Comparison of ENCODE assay signal across 17 cellular contexts in genomic region chr15:69290346-69291164, GRCh38. TPM values are rescaled to one million over a fixed set of nuclear protein-coding genes. Genes with fewer than 3 reads are reported as not detected.
DNase-seq lines count a peak whose midpoint lies in the region; TF ChIP-seq lines count a peak whose summit lies in the region.
"Had no signal": no experiment of that assay in that cellular context is flagged by ENCODE, and none has a peak within 500 bp of the region (broad histone marks: within the 10 kb centered on the region; RNA-seq: fewer than 3 reads in every experiment).

No MANE protein-coding gene starts in this region.

- H3K27ac ChIP-seq in right atrium auricular region (peak overlapping the region; percentile 21 to 23), dorsolateral prefrontal cortex (peak overlapping the region in 16 of 59 donors; percentile 9 to 69 (median 31))
- H3K27ac ChIP-seq: ascending aorta had no signal

- peak; percentile 39 for DNase-seq in NCI-H460 (ENCODE audit: extremely low read depth, low read depth)
- peak; percentile 39 for DNase-seq in epithelial cell of esophagus (ENCODE audit: low read depth)
- peak; percentile 80 for DNase-seq in right atrium auricular region (ENCODE audit: low spot score)
- peak; percentile 86 for DNase-seq in posterior vena cava (ENCODE audit: low spot score)
- DNase-seq in HEK293T (ENCODE audit: extremely low spot score) = no peak
- DNase-seq in HCEC 1CT = no peak
- DNase-seq in activated naive CD4-positive, alpha-beta T cell treated with Interleukin-2 at 50 U/mL for 16 hours = no peak
- no peak for DNase-seq in dorsolateral prefrontal cortex
- DNase-seq: activated CD4-positive, alpha-beta T cell treated with anti-CD3 and anti-CD28 coated beads for 4 hours; activated naive CD4-positive, alpha-beta T cell treated with anti-CD3 and anti-CD28 coated beads for 36 hours; NCI-H345; NK-92 treated with Interleukin-12 subunit alpha and Interleukin-12 subunit beta, amount 100 ng/mL, for 24 hours; retina; stimulated activated CD4-positive, alpha-beta T cell treated with anti-CD3 and anti-CD28 coated beads, Interleukin-15, amount 100 ng/mL, for 24 hours; stimulated activated naive B cell treated with anti-CD40 and anti-IgM and Interleukin-4, amounts not matched to agents 10 μg/mL and 1 μg/mL and 100 μg/mL, for 72 hours; trophoblast cell had no signal

- POLR2A ChIA-PET in HEK293T (lab: Yijun Ruan, JAX) = interaction anchor here (0.8 kb wide), 1 partner anchor 8 kb away, joined by 3 read pairs; the partner anchor contains the start of gene PAQR5

- H3K9me3 ChIP-seq in right atrium auricular region = no peaks in the 10 kb centered on the region
- H3K9me3 ChIP-seq: ascending aorta had no signal

- CTCF ChIA-PET in HEK293T (lab: Yijun Ruan, JAX) = interaction anchor here (1.1 kb wide), 1 partner anchor 11 kb away, joined by 3 read pairs; no protein-coding TSS in a partner anchor

- H3K4me1 ChIP-seq in right atrium auricular region = peaks cover 0 to 10% of the 10 kb centered on the region in 2 donors
- H3K4me1 ChIP-seq: ascending aorta had no signal

- TF ChIP-seq CTCF in epithelial cell of esophagus (IDR thresholded peaks at IDR 0.05; ENCODE audit: insufficient read depth, low read depth, low read length, missing control alignments) (no peak), right atrium auricular region (IDR thresholded peaks at IDR 0.05) (no peak), dorsolateral prefrontal cortex (IDR thresholded peaks at IDR 0.05 in 54 of 56, conservative IDR thresholded peaks at IDR 0.05 in 2 of 56; ENCODE audit: low read depth in 1 of 56, partially characterized antibody in 56 of 56) (no peak)

- no peak overlapping the region for H3K4me3 ChIP-seq in epithelial cell of esophagus (ENCODE audit: low read length)
- no peak overlapping the region for H3K4me3 ChIP-seq in right atrium auricular region
- no peak overlapping the region for H3K4me3 ChIP-seq in dorsolateral prefrontal cortex
- H3K4me3 ChIP-seq: ascending aorta had no signal

- intact Hi-C loops in posterior vena cava (cut with DNase I) = no loop called here
- intact Hi-C loops in dorsolateral prefrontal cortex (cut with DNase I) = no loop called here

- no peaks in the 10 kb centered on the region for H3K36me3 ChIP-seq in right atrium auricular region
- H3K36me3 ChIP-seq: ascending aorta had no signal

- H3K27me3 ChIP-seq in right atrium auricular region = no peaks in the 10 kb centered on the region
- H3K27me3 ChIP-seq in dorsolateral prefrontal cortex = no peaks in the 10 kb centered on the region
- H3K27me3 ChIP-seq: ascending aorta had no signal

TF ChIP-seq in HEK293T, 16 proteins besides CTCF, POLR2A, EP300 and RAD21:
- TF ChIP-seq ZNF384 (IDR thresholded peaks at IDR 0.05) (no peak), CTBP1 (IDR thresholded peaks at IDR 0.05; ENCODE audit: borderline replicate concordance) (no peak), BHLHE40 (IDR thresholded peaks at IDR 0.05; ENCODE audit: borderline replicate concordance) (no peak), SUZ12 (IDR thresholded peaks at IDR 0.05) (no peak), LEF1 (IDR thresholded peaks at IDR 0.05; ENCODE audit: borderline replicate concordance) (no peak), FOXM1 (IDR thresholded peaks at IDR 0.05; ENCODE audit: borderline replicate concordance) (no peak)

RNA-seq across cellular contexts. Expression of gene PAQR5, which starts 8.2 kb away (rescaled TPM):
- total RNA-seq in NCI-H460 (2014; rRNA removed; shearing (Covaris generic)) = 6.3 and 8.8 TPM in 2 replicates
- polyA plus RNA-seq in NCI-H460 (2014; cell fraction: nucleus; rRNA removed) = 1.1 and 2.4 TPM in 2 replicates
- total RNA-seq in right atrium auricular region (1 to 10 TPM in 1 of 2 donors, under 1 TPM in 1; 0.74 to 5.0 TPM), posterior vena cava (1 to 10 TPM in 1 of 2 donors, under 1 TPM in 1; 0.29 to 1.2 TPM), dorsolateral prefrontal cortex (1 to 10 TPM in 116 of 120 experiments, under 1 TPM in 4; 0.63 to 9.3 (median 2.5) TPM)

Comparison
In these comparisons a context has a peak if more than half of its experiments do, and no peak if none do; other contexts are left out.
1. DNase-seq: peak in NCI-H460 (single experiment), epithelial cell of esophagus (single experiment), right atrium auricular region (single experiment) and posterior vena cava (single experiment); none in HEK293T (single experiment), HCEC 1CT (single experiment), activated naive CD4-positive, alpha-beta T cell treated with Interleukin-2 at 50 U/mL for 16 hours (single experiment) and dorsolateral prefrontal cortex (0 of 10).